10 cellular contexts compared by ENCODE assay signal in genomic region chr19:42468273-42468796, GRCh38. TPM values are rescaled to one million over a fixed set of nuclear protein-coding genes. Genes with fewer than 3 reads are reported as not detected.
DNase-seq lines count a peak whose midpoint lies in the region; ATAC-seq and TF ChIP-seq lines count a peak whose summit lies in the region.
"Had no signal": no experiment of that assay in that cellular context is flagged by ENCODE, and none has a peak within 500 bp of the region (broad histone marks: within the 10 kb centered on the region; RNA-seq: fewer than 3 reads in every experiment).

No MANE protein-coding gene starts in this region.

- H3K79me2 ChIP-seq in hepatocyte, result no peaks in the 10 kb centered on the region

- H3K4me2 ChIP-seq in BLaER1 treated with 17β-estradiol and CSF1 and Interleukin-3, amounts not matched to agents 10 nM and 100 nM, result peak overlapping the region; percentile 73 to 95 (median 88)
- no peak overlapping the region for H3K4me2 ChIP-seq in hepatocyte

- H3K9ac ChIP-seq in BLaER1 treated with 17β-estradiol and CSF1 and Interleukin-3, amounts not matched to agents 10 nM and 100 nM, result peak overlapping the region in 9 of 11 experiments; percentile 56 to 82 (median 80); a peak in 17 of 22 replicates

- DNase-seq in HS-5 (ENCODE audit: low read depth) (peak; percentile 78), hepatocyte (ENCODE audit: low spot score) (peak; percentile 62), NCI-H524 (lab: John Stamatoyannopoulos, UW) (no peak), SKM-1 (lab: John Stamatoyannopoulos, UW; ENCODE audit: unreplicated experiment) (no peak)
- DNase-seq: activated CD4-positive, alpha-beta T cell treated with anti-CD3 and anti-CD28 coated beads, Interleukin-2, amount 10 ng/mL, durations not matched to agents 7 days and 5 days; NCI-H187 had no signal

- no peaks in the 10 kb centered on the region; a peak in 2 of 22 replicates for H4K20me1 ChIP-seq in BLaER1 treated with 17β-estradiol and CSF1 and Interleukin-3, amounts not matched to agents 10 nM and 100 nM
- H4K20me1 ChIP-seq in hepatocyte (ENCODE audit: insufficient read depth, poor library complexity, severe bottlenecking), result no peaks in the 10 kb centered on the region

- H3K27ac ChIP-seq in BLaER1 treated with 17β-estradiol and CSF1 and Interleukin-3, amounts not matched to agents 10 nM and 100 nM, result peak overlapping the region in 9 of 11 experiments; percentile 79 to 97 (median 91); a peak in 19 of 22 replicates
- H3K27ac ChIP-seq in hepatocyte, result peak overlapping the region; percentile 70

- H3K4me1 ChIP-seq in BLaER1 treated with 17β-estradiol and CSF1 and Interleukin-3, amounts not matched to agents 10 nM and 100 nM, result peaks cover 61 to 99% (median 92%) of the 10 kb centered on the region in 10 experiments
- H3K4me1 ChIP-seq in hepatocyte (ENCODE audit: insufficient read depth), result peaks cover 17% of the 10 kb centered on the region

- no peaks in the 10 kb centered on the region for H3K27me3 ChIP-seq in BLaER1 treated with 17β-estradiol and CSF1 and Interleukin-3, amounts not matched to agents 10 nM and 100 nM
- H3K27me3 ChIP-seq in hepatocyte, result no peaks in the 10 kb centered on the region

- no peaks in the 10 kb centered on the region for H3K36me3 ChIP-seq in BLaER1 treated with 17β-estradiol and CSF1 and Interleukin-3, amounts not matched to agents 10 nM and 100 nM
- no peaks in the 10 kb centered on the region for H3K36me3 ChIP-seq in hepatocyte (replicated peaks; ENCODE audit: insufficient read depth, low read depth)

- 46% methylated on average over 3 of the region's 3 CpGs for WGBS in hepatocyte (ENCODE audit: low lambda C conversion rate, missing lambda C conversion rate)

- 0 out of 22 replicates have a peak, but pooled peaks cover 0 to 7% (median 0%) of the 10 kb centered on the region in 11 experiments for H3K9me3 ChIP-seq in BLaER1 treated with 17β-estradiol and CSF1 and Interleukin-3, amounts not matched to agents 10 nM and 100 nM (replicated peaks in 1 of 11)
- no peaks in the 10 kb centered on the region for H3K9me3 ChIP-seq in hepatocyte (ENCODE audit: low read depth)

- peak overlapping the region in 2 of 10 experiments; percentile 30 to 44; a peak in 3 of 20 replicates for H3K4me3 ChIP-seq in BLaER1 treated with 17β-estradiol and CSF1 and Interleukin-3, amounts not matched to agents 10 nM and 100 nM
- no peak overlapping the region for H3K4me3 ChIP-seq in hepatocyte

- H2AFZ ChIP-seq in hepatocyte, result no peak overlapping the region

- no peaks in the 10 kb centered on the region for H3K9me2 ChIP-seq in hepatocyte (replicated peaks; ENCODE audit: insufficient read depth)

- TF ChIP-seq CTCF in hepatocyte (IDR thresholded peaks at IDR 0.05; ENCODE audit: poor library complexity), result no peak

- ATAC-seq in SK-N-SH treated with all-trans-retinoic acid at 6 μM for 48 hours, result peak; percentile 88
- ATAC-seq in GM19452 (IDR thresholded peaks at IDR 0.05; ENCODE audit: unreplicated experiment), result no peak
- no peak for ATAC-seq in HG02678 (IDR thresholded peaks at IDR 0.05; ENCODE audit: unreplicated experiment)

TF ChIP-seq in SK-N-SH treated with all-trans-retinoic acid at 6 μM for 48 hours, 23 proteins besides CTCF, POLR2A, EP300 and RAD21:
- no peak for TF ChIP-seq PATZ1 (CRISPR knock-in tag; IDR thresholded peaks at IDR 0.05; ENCODE audit: borderline replicate concordance)
- no peak for TF ChIP-seq CSDC2 (CRISPR knock-in tag; IDR thresholded peaks at IDR 0.05)
- no peak for TF ChIP-seq OSR1 (CRISPR knock-in tag; IDR thresholded peaks at IDR 0.05)
- no peak for TF ChIP-seq ZFP30 (CRISPR knock-in tag; IDR thresholded peaks at IDR 0.05)
- TF ChIP-seq ZNF565 (CRISPR knock-in tag; conservative IDR thresholded peaks at IDR 0.05; ENCODE audit: low read depth), result no peak
- no peak for TF ChIP-seq POU6F1 (CRISPR knock-in tag; IDR thresholded peaks at IDR 0.05; ENCODE audit: borderline replicate concordance, low read depth)
- TF ChIP-seq TCF4 (CRISPR knock-in tag; IDR thresholded peaks at IDR 0.05; ENCODE audit: borderline replicate concordance), result no peak
- no peak for TF ChIP-seq GLIS3 (CRISPR knock-in tag; IDR thresholded peaks at IDR 0.05)
- no peak for TF ChIP-seq TOX (CRISPR knock-in tag; IDR thresholded peaks at IDR 0.05; ENCODE audit: borderline replicate concordance)
- no peak for TF ChIP-seq RARB (CRISPR knock-in tag; IDR thresholded peaks at IDR 0.05)
- no peak for TF ChIP-seq CREB5 (CRISPR knock-in tag; IDR thresholded peaks at IDR 0.05; ENCODE audit: low read depth)
- no peak for TF ChIP-seq ESRRG (CRISPR knock-in tag; IDR thresholded peaks at IDR 0.05)
- TF ChIP-seq ZC3H10 (CRISPR knock-in tag; IDR thresholded peaks at IDR 0.05), result no peak
- TF ChIP-seq ISL1 (CRISPR knock-in tag; IDR thresholded peaks at IDR 0.05), result no peak
- TF ChIP-seq SNAI2 (CRISPR knock-in tag; IDR thresholded peaks at IDR 0.05), result no peak
- TF ChIP-seq ZNF70 (CRISPR knock-in tag; IDR thresholded peaks at IDR 0.05), result no peak

RNA-seq across cellular contexts. Expression of gene CXCL17, which starts 25.6 kb away (rescaled TPM):
- 4.4 and 6.7 TPM in 2 replicates for total RNA-seq in hepatocyte
- 15.3 and 16.7 TPM in 2 replicates for polyA plus RNA-seq in hepatocyte
- total RNA-seq: activated CD4-positive, alpha-beta T cell treated with anti-CD3 and anti-CD28 coated beads, Interleukin-2, amount 10 ng/mL, durations not matched to agents 7 days and 5 days had no signal

RNA-seq across cellular contexts. Expression of gene LIPE, which starts 41.1 kb away (rescaled TPM):
- total RNA-seq in hepatocyte, result 6.4 and 11.2 TPM in 2 replicates
- 5.4 and 7.1 TPM in 2 replicates for polyA plus RNA-seq in hepatocyte

RNA-seq across cellular contexts. Expression of gene CEACAM1, which starts 59.9 kb away (rescaled TPM):
- total RNA-seq in hepatocyte, result 7.1 and 10.0 TPM in 2 replicates
- polyA plus RNA-seq in hepatocyte, result 20.8 and 21.1 TPM in 2 replicates

Comparison
In these comparisons a context has a peak if more than half of its experiments do, and no peak if none do; other contexts are left out.
1. DNase-seq: peak in HS-5 (single experiment) and hepatocyte (single experiment); none in NCI-H524 (0 of 2) and SKM-1 (single experiment).